In genomic region chr7:18890885-18891621, GRCh38 we compare ENCODE assay signal across 24 cellular contexts.
DNase-seq lines count a peak whose midpoint lies in the region; ATAC-seq and TF ChIP-seq lines count a peak whose summit lies in the region.
"Had no signal": no experiment of that assay in that cellular context is flagged by ENCODE, and none has a peak within 500 bp of the region (broad histone marks: within the 10 kb centered on the region; RNA-seq: fewer than 3 reads in every experiment).

No MANE protein-coding gene starts in this region.

- DNase-seq in NCI-H69 (lab: John Stamatoyannopoulos, UW) = peak; percentile 76
- peak; percentile 79 for DNase-seq in fibroblast of villous mesenchyme (ENCODE audit: low read depth)
- DNase-seq in smooth muscle cell (lab: John Stamatoyannopoulos, UW; ENCODE audit: unreplicated experiment) = no peak
- DNase-seq in neuronal stem cell (ENCODE audit: low spot score) = no peak
- DNase-seq in midbrain (lab: John Stamatoyannopoulos, UW) = no peak
- DNase-seq: activated CD4-positive, alpha-beta T cell treated with anti-CD3 and anti-CD28 coated beads for 1 hour; activated CD8-positive, alpha-beta memory T cell treated with anti-CD3 and anti-CD28 coated beads for 24 hours; activated T-cell treated with anti-CD3 and anti-CD28 coated beads, Interleukin-2, amount 50 U/mL, for 72 hours; COR-L47; cortex of kidney; foreskin melanocyte; hypothalamus; Kasumi-1; mucosa of descending colon; NCI-H1417 treated with DMSO at 0.1 percent for 48 hours; NCI-H2227 treated with DMSO at 0.1 percent for 48 hours; NK-92 treated with Interleukin-12 subunit alpha and Interleukin-12 subunit beta, amount 100 ng/mL, for 24 hours; stimulated activated CD4-positive, alpha-beta T cell treated with anti-CD3 and anti-CD28 coated beads, Interleukin-15, amount 100 ng/mL, for 24 hours; SW 1271 had no signal

- no peak overlapping the region for H2BK12ac ChIP-seq in neuronal stem cell (ENCODE audit: low read length)

- no peak overlapping the region for H3K18ac ChIP-seq in neuronal stem cell (ENCODE audit: low read length)

- TF ChIP-seq CTCF in HEK293 (tag by site-specific recombination; IDR thresholded peaks at IDR 0.05) = no peak
- TF ChIP-seq CTCF in fibroblast of villous mesenchyme (IDR thresholded peaks at IDR 0.05; ENCODE audit: insufficient read depth, low read depth, low read length) = no peak
- no peak for TF ChIP-seq CTCF in smooth muscle cell (IDR thresholded peaks at IDR 0.05; ENCODE audit: borderline replicate concordance, insufficient read depth, poor library complexity, severe bottlenecking)

- H3K27me3 ChIP-seq in smooth muscle cell (ENCODE audit: low read depth) (no peaks in the 10 kb centered on the region), neuronal stem cell (ENCODE audit: control insufficient read depth in 3 of 3, insufficient read depth in 3 of 3, low read depth in 1 of 3, low read length in 3 of 3) (no peaks in the 10 kb centered on the region)
- H3K27me3 ChIP-seq: neutrophil had no signal

- POLR2A ChIA-PET in HEK293 (lab: Yijun Ruan, JAX) = no interaction called here

- no peak overlapping the region for H2BK120ac ChIP-seq in neuronal stem cell (ENCODE audit: low read depth, low read length)

- no peak overlapping the region for H2BK15ac ChIP-seq in neuronal stem cell (ENCODE audit: low read length)

- no peak overlapping the region for H3K4ac ChIP-seq in neuronal stem cell (ENCODE audit: low read length)

- H3K9me3 ChIP-seq in HEK293 (ENCODE audit: control insufficient read depth, insufficient read depth, low read depth, low read length) (no peaks in the 10 kb centered on the region), smooth muscle cell (replicated peaks; ENCODE audit: low read depth) (no peaks in the 10 kb centered on the region), neuronal stem cell (replicated peaks in 1 of 2; ENCODE audit: control insufficient read depth in 2 of 2, insufficient read depth in 1 of 2, low read depth in 1 of 2, low read length in 2 of 2) (no peaks in the 10 kb centered on the region)
- H3K9me3 ChIP-seq: mucosa of descending colon, neutrophil, thoracic aorta had no signal

- no peaks in the 10 kb centered on the region for H3K79me2 ChIP-seq in smooth muscle cell (ENCODE audit: low read depth)

- H2BK5ac ChIP-seq in neuronal stem cell (ENCODE audit: low read length) = no peak overlapping the region

- H4K20me1 ChIP-seq in smooth muscle cell (ENCODE audit: low read depth) = no peaks in the 10 kb centered on the region

- H2AFZ ChIP-seq in smooth muscle cell (ENCODE audit: low read depth) (no peak overlapping the region), neuronal stem cell (ENCODE audit: low read length) (no peak overlapping the region)
- H2AFZ ChIP-seq: GM23248 had no signal

- no peak overlapping the region for H4K91ac ChIP-seq in neuronal stem cell (ENCODE audit: low read depth, low read length, poor library complexity)

- peak overlapping the region; percentile 34 for H3K27ac ChIP-seq in HEK293 (ENCODE audit: extremely low read depth, low read depth, low read length)
- H3K27ac ChIP-seq in smooth muscle cell (ENCODE audit: low read depth) = no peak overlapping the region
- no peak overlapping the region for H3K27ac ChIP-seq in neuronal stem cell (replicated peaks; ENCODE audit: low read length)
- H3K27ac ChIP-seq: GM23248, neutrophil had no signal

- WGBS in smooth muscle cell (ENCODE audit: low lambda C conversion rate) = 52% methylated on average over 4 of the region's 4 CpGs
- no CpG with 5 or more reads among the region's 4 CpGs for WGBS in neuronal stem cell (ENCODE audit: extremely low coverage in 2 of 2, insufficient read length in 2 of 2, insufficient replicate concordance in 1 of 2), 2 donors

- H3F3A ChIP-seq in smooth muscle cell (ENCODE audit: low read depth) = peaks cover 4% of the 10 kb centered on the region

- H3K23ac ChIP-seq in neuronal stem cell (ENCODE audit: low read depth, low read length, poor library complexity) = no peak overlapping the region

- H2AK5ac ChIP-seq in neuronal stem cell (ENCODE audit: low read depth, low read length) = no peak overlapping the region

- H3K14ac ChIP-seq in neuronal stem cell (ENCODE audit: low read length) = no peak overlapping the region

- H3K79me1 ChIP-seq in neuronal stem cell (ENCODE audit: low read depth, low read length) = no peaks in the 10 kb centered on the region

- H3K36me3 ChIP-seq in HEK293 (ENCODE audit: control insufficient read depth in 2 of 2, insufficient read depth in 1 of 2, low read length in 2 of 2) (no peaks in the 10 kb centered on the region), smooth muscle cell (ENCODE audit: low read depth) (no peaks in the 10 kb centered on the region), neuronal stem cell (replicated peaks in 1 of 2; ENCODE audit: control insufficient read depth in 2 of 2, insufficient read depth in 2 of 2, low read length in 2 of 2) (no peaks in the 10 kb centered on the region)
- H3K36me3 ChIP-seq: neutrophil, thoracic aorta had no signal

- H3K4me3 ChIP-seq in HEK293 (ENCODE audit: low read depth, low read length) (no peak overlapping the region), fibroblast of villous mesenchyme (ENCODE audit: low read depth, low read length) (peak overlapping the region; percentile 11), smooth muscle cell (no peak overlapping the region), neuronal stem cell (ENCODE audit: low read length in 2 of 2) (no peak overlapping the region)
- H3K4me3 ChIP-seq: GM23248, mucosa of descending colon, thoracic aorta had no signal

- no peak for ATAC-seq in HG02588 (IDR thresholded peaks at IDR 0.05; ENCODE audit: unreplicated experiment)
- ATAC-seq: activated T-cell treated with anti-CD3 and anti-CD28 coated beads, Interleukin-2, amount 50 U/mL, for 72 hours; mucosa of descending colon had no signal

- peak overlapping the region; percentile 3 for H3K4me2 ChIP-seq in smooth muscle cell
- no peak overlapping the region for H3K4me2 ChIP-seq in neuronal stem cell (ENCODE audit: insufficient read depth, low read length, poor library complexity, severe bottlenecking)

- H4K8ac ChIP-seq in neuronal stem cell (ENCODE audit: low read depth, low read length) = no peak overlapping the region

- CTCF ChIA-PET in HEK293 (lab: Yijun Ruan, JAX) = interaction anchor here (0.5 to 1.2 kb wide), 4 partner anchors 16 to 1591 kb away, joined by 3 to 5 read pairs (median 4); no protein-coding TSS in a partner anchor

- peaks cover 17% of the 10 kb centered on the region for H3K4me1 ChIP-seq in HEK293 (ENCODE audit: control insufficient read depth, insufficient read depth, low read length)
- H3K4me1 ChIP-seq in smooth muscle cell (ENCODE audit: low read depth) = no peaks in the 10 kb centered on the region
- H3K4me1 ChIP-seq in neuronal stem cell (ENCODE audit: control insufficient read depth in 2 of 2, insufficient read depth in 1 of 2, low read depth in 1 of 2, low read length in 2 of 2) = peaks cover 0 to under 1% of the 10 kb centered on the region in 2 donors

- no peak overlapping the region for H3K9ac ChIP-seq in smooth muscle cell (ENCODE audit: low read depth)
- no peak overlapping the region for H3K9ac ChIP-seq in neuronal stem cell (ENCODE audit: low read depth, low read length, poor library complexity)
- H3K9ac ChIP-seq: GM23248 had no signal

TF ChIP-seq in HEK293, 187 proteins besides CTCF, POLR2A, EP300 and RAD21 (continues in another document):
- TF ChIP-seq ZSCAN30 (tag by site-specific recombination; IDR thresholded peaks at IDR 0.05) (peak; percentile 28; the same call in 1 of the 2 replicates), ZNF561 (tag by site-specific recombination; IDR thresholded peaks at IDR 0.05; ENCODE audit: borderline replicate concordance) (no peak), ZNF146 (tag by site-specific recombination; IDR thresholded peaks at IDR 0.05) (no peak), MYNN (tag by site-specific recombination; IDR thresholded peaks at IDR 0.05; ENCODE audit: borderline replicate concordance) (no peak), ZNF366 (tag by site-specific recombination; conservative IDR thresholded peaks at IDR 0.05) (0 out of 2 replicates have a peak, but pooled peaks have one; percentile 20)
- TF ChIP-seq, protein P1, sequence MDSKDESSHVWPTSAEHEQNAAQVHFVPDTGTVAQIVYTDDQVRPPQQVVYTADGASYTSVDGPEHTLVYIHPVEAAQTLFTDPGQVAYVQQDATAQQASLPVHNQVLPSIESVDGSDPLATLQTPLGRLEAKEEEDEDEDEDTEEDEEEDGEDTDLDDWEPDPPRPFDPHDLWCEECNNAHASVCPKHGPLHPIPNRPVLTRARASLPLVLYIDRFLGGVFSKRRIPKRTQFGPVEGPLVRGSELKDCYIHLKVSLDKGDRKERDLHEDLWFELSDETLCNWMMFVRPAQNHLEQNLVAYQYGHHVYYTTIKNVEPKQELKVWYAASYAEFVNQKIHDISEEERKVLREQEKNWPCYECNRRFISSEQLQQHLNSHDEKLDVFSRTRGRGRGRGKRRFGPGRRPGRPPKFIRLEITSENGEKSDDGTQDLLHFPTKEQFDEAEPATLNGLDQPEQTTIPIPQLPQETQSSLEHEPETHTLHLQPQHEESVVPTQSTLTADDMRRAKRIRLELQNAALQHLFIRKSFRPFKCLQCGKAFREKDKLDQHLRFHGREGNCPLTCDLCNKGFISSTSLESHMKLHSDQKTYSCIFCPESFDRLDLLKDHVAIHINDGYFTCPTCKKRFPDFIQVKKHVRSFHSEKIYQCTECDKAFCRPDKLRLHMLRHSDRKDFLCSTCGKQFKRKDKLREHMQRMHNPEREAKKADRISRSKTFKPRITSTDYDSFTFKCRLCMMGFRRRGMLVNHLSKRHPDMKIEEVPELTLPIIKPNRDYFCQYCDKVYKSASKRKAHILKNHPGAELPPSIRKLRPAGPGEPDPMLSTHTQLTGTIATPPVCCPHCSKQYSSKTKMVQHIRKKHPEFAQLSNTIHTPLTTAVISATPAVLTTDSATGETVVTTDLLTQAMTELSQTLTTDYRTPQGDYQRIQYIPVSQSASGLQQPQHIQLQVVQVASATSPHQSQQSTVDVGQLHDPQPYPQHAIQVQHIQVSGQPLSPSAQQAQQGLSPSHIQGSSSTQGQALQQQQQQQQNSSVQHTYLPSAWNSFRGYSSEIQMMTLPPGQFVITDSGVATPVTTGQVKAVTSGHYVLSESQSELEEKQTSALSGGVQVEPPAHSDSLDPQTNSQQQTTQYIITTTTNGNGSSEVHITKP (tag by site-specific recombination; IDR thresholded peaks at IDR 0.05) = no peak

Comparison
In these comparisons a context has a peak if more than half of its experiments do, and no peak if none do; other contexts are left out.
1. DNase-seq: peak in NCI-H69 (single experiment) and fibroblast of villous mesenchyme (single experiment); none in smooth muscle cell (single experiment), neuronal stem cell (single experiment) and midbrain (single experiment).